ENCODE assay signal across 1 cellular context in the genomic region with DNA sequence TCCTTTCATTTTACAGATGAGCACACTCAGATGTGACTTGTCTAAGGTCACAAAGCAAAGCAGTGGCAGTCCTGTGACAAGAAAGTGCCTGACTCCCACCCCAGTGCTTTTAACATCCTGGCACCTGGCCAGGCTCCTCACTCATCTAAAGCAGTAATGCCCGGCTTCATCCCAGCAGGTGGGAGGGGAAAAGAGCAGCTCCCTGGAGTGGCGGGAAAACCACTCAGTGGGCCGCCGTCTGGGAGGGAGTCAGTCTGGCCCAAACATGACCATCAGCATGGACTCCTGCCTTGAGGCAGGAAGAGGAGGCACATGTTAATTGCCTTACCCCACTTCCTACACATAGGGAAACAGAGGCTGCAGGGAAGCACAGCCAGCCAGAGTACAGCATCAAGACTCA.
TF ChIP-seq lines count a peak whose summit lies in the region.

No MANE protein-coding gene starts in this region.

TF ChIP-seq in SK-N-SH treated with all-trans-retinoic acid at 6 μM for 48 hours, 23 proteins besides CTCF, POLR2A, EP300 and RAD21 (continued from another document):
- TF ChIP-seq, protein P1, sequence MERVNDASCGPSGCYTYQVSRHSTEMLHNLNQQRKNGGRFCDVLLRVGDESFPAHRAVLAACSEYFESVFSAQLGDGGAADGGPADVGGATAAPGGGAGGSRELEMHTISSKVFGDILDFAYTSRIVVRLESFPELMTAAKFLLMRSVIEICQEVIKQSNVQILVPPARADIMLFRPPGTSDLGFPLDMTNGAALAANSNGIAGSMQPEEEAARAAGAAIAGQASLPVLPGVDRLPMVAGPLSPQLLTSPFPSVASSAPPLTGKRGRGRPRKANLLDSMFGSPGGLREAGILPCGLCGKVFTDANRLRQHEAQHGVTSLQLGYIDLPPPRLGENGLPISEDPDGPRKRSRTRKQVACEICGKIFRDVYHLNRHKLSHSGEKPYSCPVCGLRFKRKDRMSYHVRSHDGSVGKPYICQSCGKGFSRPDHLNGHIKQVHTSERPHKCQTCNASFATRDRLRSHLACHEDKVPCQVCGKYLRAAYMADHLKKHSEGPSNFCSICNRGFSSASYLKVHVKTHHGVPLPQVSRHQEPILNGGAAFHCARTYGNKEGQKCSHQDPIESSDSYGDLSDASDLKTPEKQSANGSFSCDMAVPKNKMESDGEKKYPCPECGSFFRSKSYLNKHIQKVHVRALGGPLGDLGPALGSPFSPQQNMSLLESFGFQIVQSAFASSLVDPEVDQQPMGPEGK (CRISPR knock-in tag; IDR thresholded peaks at IDR 0.05; ENCODE audit: borderline replicate concordance), result no peak
- TF ChIP-seq CSDC2 (CRISPR knock-in tag; IDR thresholded peaks at IDR 0.05), result no peak
- TF ChIP-seq GLIS3 (CRISPR knock-in tag; IDR thresholded peaks at IDR 0.05), result no peak
- no peak for TF ChIP-seq OSR1 (CRISPR knock-in tag; IDR thresholded peaks at IDR 0.05)
- TF ChIP-seq, protein P2, sequence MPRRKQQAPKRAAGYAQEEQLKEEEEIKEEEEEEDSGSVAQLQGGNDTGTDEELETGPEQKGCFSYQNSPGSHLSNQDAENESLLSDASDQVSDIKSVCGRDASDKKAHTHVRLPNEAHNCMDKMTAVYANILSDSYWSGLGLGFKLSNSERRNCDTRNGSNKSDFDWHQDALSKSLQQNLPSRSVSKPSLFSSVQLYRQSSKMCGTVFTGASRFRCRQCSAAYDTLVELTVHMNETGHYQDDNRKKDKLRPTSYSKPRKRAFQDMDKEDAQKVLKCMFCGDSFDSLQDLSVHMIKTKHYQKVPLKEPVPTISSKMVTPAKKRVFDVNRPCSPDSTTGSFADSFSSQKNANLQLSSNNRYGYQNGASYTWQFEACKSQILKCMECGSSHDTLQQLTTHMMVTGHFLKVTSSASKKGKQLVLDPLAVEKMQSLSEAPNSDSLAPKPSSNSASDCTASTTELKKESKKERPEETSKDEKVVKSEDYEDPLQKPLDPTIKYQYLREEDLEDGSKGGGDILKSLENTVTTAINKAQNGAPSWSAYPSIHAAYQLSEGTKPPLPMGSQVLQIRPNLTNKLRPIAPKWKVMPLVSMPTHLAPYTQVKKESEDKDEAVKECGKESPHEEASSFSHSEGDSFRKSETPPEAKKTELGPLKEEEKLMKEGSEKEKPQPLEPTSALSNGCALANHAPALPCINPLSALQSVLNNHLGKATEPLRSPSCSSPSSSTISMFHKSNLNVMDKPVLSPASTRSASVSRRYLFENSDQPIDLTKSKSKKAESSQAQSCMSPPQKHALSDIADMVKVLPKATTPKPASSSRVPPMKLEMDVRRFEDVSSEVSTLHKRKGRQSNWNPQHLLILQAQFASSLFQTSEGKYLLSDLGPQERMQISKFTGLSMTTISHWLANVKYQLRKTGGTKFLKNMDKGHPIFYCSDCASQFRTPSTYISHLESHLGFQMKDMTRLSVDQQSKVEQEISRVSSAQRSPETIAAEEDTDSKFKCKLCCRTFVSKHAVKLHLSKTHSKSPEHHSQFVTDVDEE (CRISPR knock-in tag; IDR thresholded peaks at IDR 0.05), result no peak
- TF ChIP-seq ZFP3 (CRISPR knock-in tag; IDR thresholded peaks at IDR 0.05), result no peak
